Comparison of ENCODE assay signal across 8 cellular contexts in the genomic region with DNA sequence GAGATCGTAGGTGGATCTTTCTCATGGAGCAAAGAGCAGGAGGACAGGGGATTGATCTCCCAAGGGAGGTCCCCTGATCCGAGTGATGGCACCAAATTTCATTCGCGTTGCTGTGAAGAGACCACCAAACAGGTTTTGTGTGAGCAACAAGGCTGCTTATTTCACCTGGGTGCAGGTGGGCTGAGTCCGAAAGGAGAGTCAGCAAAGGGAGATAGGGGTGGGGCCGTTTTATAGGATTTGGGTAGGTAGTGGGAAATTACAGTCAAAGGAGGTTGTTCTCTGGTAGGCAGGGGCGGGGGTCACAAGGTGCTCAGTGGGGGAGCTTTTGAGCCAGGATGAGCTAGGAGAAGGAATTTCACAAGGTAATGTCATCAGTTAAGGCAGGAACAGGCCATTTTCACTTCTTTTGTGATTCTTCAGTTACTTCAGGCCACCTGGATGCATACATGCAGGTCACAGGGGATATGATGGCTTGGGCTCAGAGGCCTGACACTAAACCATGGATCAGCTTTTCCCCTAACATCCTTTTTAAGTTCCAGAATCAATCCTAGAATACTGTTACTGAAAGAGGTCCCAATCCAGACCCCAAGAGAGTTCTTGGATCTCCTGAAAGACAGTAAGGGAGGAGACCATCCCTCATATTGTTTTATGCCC.
DNase-seq lines count a peak whose midpoint lies in the region; ATAC-seq, FAIRE-seq and TF ChIP-seq lines count a peak whose summit lies in the region.
"Not testable (repeated sequence)": the region's sequence is repeated elsewhere in the genome, so short reads cannot be mapped to it uniquely, and the experiment has no call there.

No MANE protein-coding gene starts in this region.

- H3K36me3 ChIP-seq in CD8-positive, alpha-beta memory T cell (ENCODE audit: insufficient read depth, low read length); H7 (replicated peaks; ENCODE audit: control insufficient read depth, insufficient read depth, low read length); K562 (ENCODE audit: control insufficient read depth, insufficient read depth, low read length); iPS DF 6.9 (ENCODE audit: control insufficient read depth, insufficient read depth, low read length); neural progenitor cell: not testable (repeated sequence)
- H3K36me3 ChIP-seq in HUES6 (ENCODE audit: control insufficient read depth, insufficient read depth, low read length) (peaks cover 36% of the 10 kb centered on the region), iPS-20b (ENCODE audit: insufficient read depth, low read depth, low read length) (peaks cover 18% of the 10 kb centered on the region; the same call in 1 of the 2 replicates)

- not testable (repeated sequence) for TF ChIP-seq POLR2A in K562 (conservative IDR thresholded peaks at IDR 0.05)

- ATAC-seq in K562: not testable (repeated sequence)

- not testable (repeated sequence) for H3K9me1 ChIP-seq in K562 (ENCODE audit: control insufficient read depth, insufficient read depth, low read length)

- H2AFZ ChIP-seq in K562 (ENCODE audit: low read depth, low read length); neural progenitor cell (replicated peaks): not testable (repeated sequence)

- not testable (repeated sequence) for H3K4me3 ChIP-seq in CD8-positive, alpha-beta memory T cell (ENCODE audit: low read length); K562; iPS DF 6.9 (ENCODE audit: low read length); neural progenitor cell
- peak overlapping the region; percentile 31 for H3K4me3 ChIP-seq in H7 (ENCODE audit: insufficient read depth, low read depth, low read length)
- H3K4me3 ChIP-seq in HUES6 (ENCODE audit: low read depth, low read length): peak overlapping the region; percentile 59
- peak overlapping the region; percentile 55; the same call in 1 of the 2 replicates for H3K4me3 ChIP-seq in iPS-20b (ENCODE audit: low read length)

- DNase-seq in CD8-positive, alpha-beta memory T cell; H7; K562 (ENCODE audit: extremely low read depth in 1 of 4, low spot score in 3 of 4); endothelial cell (ENCODE audit: low spot score); iPS DF 6.9 (ENCODE audit: low read depth, low spot score); neural progenitor cell (ENCODE audit: low spot score): not testable (repeated sequence)

- H3K27me3 Mint-ChIP-seq in CD8-positive, alpha-beta memory T cell: peaks cover 12 to 13% of the 10 kb centered on the region in 2 donors
- not testable (repeated sequence) for H3K27me3 Mint-ChIP-seq in endothelial cell (ENCODE audit: unreplicated experiment); neural progenitor cell (ENCODE audit: insufficient read depth, low read depth)

- not testable (repeated sequence) for H4K20me1 ChIP-seq in K562 (replicated peaks; ENCODE audit: control insufficient read depth, insufficient read depth, low read length); neural progenitor cell (ENCODE audit: low read depth)

- not testable (repeated sequence) for H3K36me3 Mint-ChIP-seq in CD8-positive, alpha-beta memory T cell; endothelial cell (ENCODE audit: low read depth, unreplicated experiment); neural progenitor cell

- not testable (repeated sequence) for H3K9me3 ChIP-seq in CD8-positive, alpha-beta memory T cell (ENCODE audit: low read length); HUES6 (ENCODE audit: control insufficient read depth, insufficient read depth, low read depth, low read length); K562 (replicated peaks; ENCODE audit: control insufficient read depth, insufficient read depth, low read depth, low read length); iPS DF 6.9 (ENCODE audit: control insufficient read depth, insufficient read depth, low read length); iPS-20b (ENCODE audit: insufficient read depth, low read depth, low read length); neural progenitor cell (ENCODE audit: low read depth)

- intact Hi-C loops in K562 (cut with micrococcal nuclease): not testable (repeated sequence)

- not testable (repeated sequence) for H3K4me1 ChIP-seq in CD8-positive, alpha-beta memory T cell (ENCODE audit: insufficient read depth, low read length); iPS DF 6.9 (ENCODE audit: control insufficient read depth, insufficient read depth, low read length)
- H3K4me1 ChIP-seq in HUES6 (ENCODE audit: control insufficient read depth, insufficient read depth, low read length) (peaks cover 49% of the 10 kb centered on the region), K562 (replicated peaks in 1 of 2; ENCODE audit: control insufficient read depth in 2 of 2, insufficient read depth in 2 of 2, low read length in 2 of 2) (peaks cover 3 to 33% of the 10 kb centered on the region in 2 experiments; a peak in 4 of 5 replicates), iPS-20b (ENCODE audit: insufficient read depth, low read length) (peaks cover 40% of the 10 kb centered on the region), neural progenitor cell (peaks cover 30% of the 10 kb centered on the region)

- TF ChIP-seq CTCF in K562 (IDR thresholded peaks at IDR 0.05 in 2 of 3, conservative IDR thresholded peaks at IDR 0.05 in 1 of 3; ENCODE audit: insufficient read depth in 2 of 3, low read depth in 1 of 3, low read length in 3 of 3); endothelial cell (IDR thresholded peaks at IDR 0.05; ENCODE audit: unreplicated experiment); neural progenitor cell (IDR thresholded peaks at IDR 0.05): not testable (repeated sequence)

- not testable (repeated sequence) for FAIRE-seq in K562 (lab: Jason Lieb, UNC)

- CTCF ChIA-PET in CD8-positive, alpha-beta memory T cell (lab: Charles Lee); K562 (lab: Yijun Ruan, JAX; ENCODE audit: low intra/inter-chr PET ratio): not testable (repeated sequence)

- peak overlapping the region; percentile 91 for H3K9ac ChIP-seq in HUES6 (ENCODE audit: low read length)
- not testable (repeated sequence) for H3K9ac ChIP-seq in K562 (ENCODE audit: insufficient read depth in 1 of 2, low read depth in 2 of 2, low read length in 2 of 2); neural progenitor cell
- H3K9ac ChIP-seq in iPS-20b (ENCODE audit: low read depth, low read length): peak overlapping the region; percentile 58

- H3K4me3 Mint-ChIP-seq in CD8-positive, alpha-beta memory T cell: not testable (repeated sequence)
- peak overlapping the region; percentile 53 for H3K4me3 Mint-ChIP-seq in endothelial cell (ENCODE audit: unreplicated experiment)
- H3K4me3 Mint-ChIP-seq in neural progenitor cell: peak overlapping the region; percentile 8

- H3F3A ChIP-seq in neural progenitor cell (ENCODE audit: low read depth): not testable (repeated sequence)

- not testable (repeated sequence) for BruUV-seq in K562 (replicated peaks; lab: Mats Ljungman, UMichigan)

- not testable (repeated sequence) for H3K79me2 ChIP-seq in K562 (ENCODE audit: control insufficient read depth, insufficient read depth, low read length); neural progenitor cell (ENCODE audit: low read depth)

- not testable (repeated sequence) for H3K9me3 Mint-ChIP-seq in CD8-positive, alpha-beta memory T cell; endothelial cell (ENCODE audit: unreplicated experiment); neural progenitor cell

- TF ChIP-seq RAD21 in K562 (CRISPR knock-in tag; conservative IDR thresholded peaks at IDR 0.05 in 1 of 2, IDR thresholded peaks at IDR 0.05 in 1 of 2): not testable (repeated sequence)

- H3K4me1 Mint-ChIP-seq in CD8-positive, alpha-beta memory T cell; neural progenitor cell: not testable (repeated sequence)
- peaks cover 33% of the 10 kb centered on the region for H3K4me1 Mint-ChIP-seq in endothelial cell (ENCODE audit: unreplicated experiment)

- not testable (repeated sequence) for TF ChIP-seq EP300 in K562 (IDR thresholded peaks at IDR 0.05; ENCODE audit: low read length)

- POLR2A ChIA-PET in CD8-positive, alpha-beta memory T cell (lab: Charles Lee): not testable (repeated sequence)
- POLR2A ChIA-PET in K562 (lab: Yijun Ruan, JAX): interaction anchor here (1.0 to 1.5 kb wide), 4 partner anchors 11 to 63 kb away, joined by 3 to 5 read pairs (median 3); no protein-coding TSS in a partner anchor

- 53% methylated on average over 7 of the region's 7 CpGs for WGBS in K562 (ENCODE audit: insufficient coverage, low coverage, missing lambda C conversion rate)
- WGBS in iPS DF 6.9 (ENCODE audit: insufficient coverage, insufficient read length): no CpG with 5 or more reads among the region's 7 CpGs

- H3K27me3 ChIP-seq in CD8-positive, alpha-beta memory T cell (ENCODE audit: insufficient read depth, low read length, poor library complexity, severe bottlenecking); H7 (ENCODE audit: control insufficient read depth, insufficient read depth, low read length); HUES6 (ENCODE audit: control insufficient read depth, insufficient read depth, low read length); K562 (ENCODE audit: control insufficient read depth in 2 of 2, insufficient read depth in 2 of 2, low read length in 2 of 2); iPS DF 6.9 (ENCODE audit: control insufficient read depth, insufficient read depth, low read length); iPS-20b (ENCODE audit: insufficient read depth, low read length); neural progenitor cell: not testable (repeated sequence)

- H3K4me2 ChIP-seq in K562 (ENCODE audit: insufficient read depth, low read length): peak overlapping the region; percentile 43; the same call in 1 of the 2 replicates
- H3K4me2 ChIP-seq in neural progenitor cell: not testable (repeated sequence)

- in situ Hi-C loops in K562 (cut with MboI): not testable (repeated sequence)

- H3K27ac Mint-ChIP-seq in CD8-positive, alpha-beta memory T cell: peak overlapping the region in 1 of 8 donors; percentile 3
- H3K27ac Mint-ChIP-seq in endothelial cell (ENCODE audit: unreplicated experiment): peak overlapping the region; percentile 62
- not testable (repeated sequence) for H3K27ac Mint-ChIP-seq in neural progenitor cell

- peak overlapping the region; percentile 24 for H3K27ac ChIP-seq in CD8-positive, alpha-beta memory T cell (ENCODE audit: low read depth, low read length)
- peak overlapping the region; percentile 90; the same call in 1 of the 2 replicates for H3K27ac ChIP-seq in HUES6 (ENCODE audit: low read depth, low read length)
- not testable (repeated sequence) for H3K27ac ChIP-seq in K562 (ENCODE audit: extremely low read depth, low read depth, low read length); iPS-20b (ENCODE audit: low read length); neural progenitor cell
- peak overlapping the region; percentile 72 for H3K27ac ChIP-seq in iPS DF 6.9 (ENCODE audit: low read length)
